8 cellular contexts compared by ENCODE assay signal in the genomic region with DNA sequence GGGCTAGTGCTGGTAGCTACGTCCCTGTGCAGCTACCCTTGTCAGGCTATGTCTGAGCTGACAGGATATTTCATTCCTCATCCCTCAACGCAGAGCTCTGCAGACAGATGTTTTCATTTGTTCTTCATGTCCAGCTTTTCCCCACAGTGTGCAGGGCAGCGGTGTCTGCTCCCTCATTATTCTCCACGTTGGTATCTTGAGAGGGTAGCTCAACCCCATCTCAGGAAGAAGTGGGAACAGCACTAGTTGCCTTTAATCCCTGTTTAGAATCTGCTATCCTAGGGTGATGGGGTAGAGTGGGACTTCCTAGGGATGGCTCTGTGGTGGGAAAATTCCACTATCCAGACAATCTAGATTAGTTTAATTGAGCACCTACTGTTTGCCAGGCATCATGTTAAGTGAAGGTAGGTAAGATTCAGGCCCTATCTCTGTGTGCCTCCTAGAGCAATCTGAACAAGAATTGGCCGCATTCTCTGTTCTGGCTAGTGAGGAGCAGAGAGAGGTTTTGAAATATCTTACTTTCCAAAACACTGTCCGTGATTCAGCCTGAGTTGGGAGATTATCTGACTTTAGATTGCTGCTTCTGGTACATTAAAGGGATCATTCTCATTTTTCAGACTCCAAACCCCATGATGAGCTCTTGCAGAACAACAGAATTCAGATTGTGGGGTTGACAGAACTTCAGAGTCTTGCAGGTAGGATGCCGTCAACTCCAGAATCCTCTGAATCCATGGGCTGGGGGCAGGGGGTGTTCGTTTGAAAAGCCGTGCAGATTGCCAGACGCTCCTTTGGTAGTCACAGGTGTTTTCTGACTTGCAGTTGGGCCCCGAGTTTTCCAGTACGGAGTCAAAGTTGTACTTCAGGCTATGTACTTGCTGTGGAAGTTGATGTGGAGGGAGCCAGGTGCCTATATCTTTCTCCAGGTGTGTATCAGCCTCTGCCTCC. TPM values are rescaled to one million over a fixed set of nuclear protein-coding genes. Genes with fewer than 3 reads are reported as not detected.
DNase-seq lines count a peak whose midpoint lies in the region; ATAC-seq and TF ChIP-seq lines count a peak whose summit lies in the region.

No MANE protein-coding gene starts in this region.

- peaks cover 0 to 18% of the 10 kb centered on the region in 2 donors for H3K4me1 ChIP-seq in adrenal gland (replicated peaks in 1 of 2)
- H3K4me1 ChIP-seq in thoracic aorta (ENCODE audit: control insufficient read depth in 1 of 2, low read depth in 2 of 2) = peaks cover 9 to 11% of the 10 kb centered on the region in 2 donors

- H3K27me3 ChIP-seq in adrenal gland (no peaks in the 10 kb centered on the region), thoracic aorta (replicated peaks; ENCODE audit: insufficient read depth) (no peaks in the 10 kb centered on the region)

- H3K27ac Mint-ChIP-seq in T-helper 2 cell treated with Interferon-gamma antibody and Interleukin-4, amounts not matched to agents 5 μg/mL and 100 μg/mL, for 36 hours = peak overlapping the region; percentile 98

- H3K9me3 ChIP-seq in adrenal gland (replicated peaks in 1 of 3) (no peaks in the 10 kb centered on the region), thoracic aorta (no peaks in the 10 kb centered on the region)

- no peak for ATAC-seq in thoracic aorta (ENCODE audit: insufficient number of reproducible peaks, low FRiP score, low read depth)
- ATAC-seq in HG02938 (IDR thresholded peaks at IDR 0.05; ENCODE audit: unreplicated experiment) = no peak
- ATAC-seq in GM21515 (IDR thresholded peaks at IDR 0.05; ENCODE audit: unreplicated experiment) = no peak

- no peak for TF ChIP-seq POLR2A in adrenal gland (IDR thresholded peaks at IDR 0.05)

- DNase-seq in T-helper 2 cell treated with Interferon-gamma antibody and Interleukin-4, amounts not matched to agents 5 μg/mL and 100 μg/mL, for 36 hours (ENCODE audit: low spot score) = no peak
- DNase-seq in T-helper 2 cell (no peak), adrenal gland (no peak), kidney tubule cell (ENCODE audit: low spot score) (peak; percentile 7), thoracic aorta (ENCODE audit: low spot score) (no peak), ecto neural progenitor cell (ENCODE audit: low spot score) (no peak)

- TF ChIP-seq CTCF in adrenal gland (IDR thresholded peaks at IDR 0.05) = no peak
- TF ChIP-seq CTCF in thoracic aorta (IDR thresholded peaks at IDR 0.05) = no peak

- H3K4me3 Mint-ChIP-seq in T-helper 2 cell treated with Interferon-gamma antibody and Interleukin-4, amounts not matched to agents 5 μg/mL and 100 μg/mL, for 36 hours = peak overlapping the region; percentile 97

- H3K36me3 ChIP-seq in adrenal gland (replicated peaks in 1 of 2) (peaks cover 0 to 32% of the 10 kb centered on the region in 2 donors), thoracic aorta (peaks cover 12% of the 10 kb centered on the region)

- H3K27ac ChIP-seq in adrenal gland = peak overlapping the region in 3 of 5 donors; percentile 66 to 85 (median 78)
- peak overlapping the region; percentile 61 to 80 for H3K27ac ChIP-seq in thoracic aorta

- intact Hi-C loops in adrenal gland (cut with DNase I) = no loop called here

- peaks cover 20% of the 10 kb centered on the region for H3K4me1 Mint-ChIP-seq in T-helper 2 cell treated with Interferon-gamma antibody and Interleukin-4, amounts not matched to agents 5 μg/mL and 100 μg/mL, for 36 hours (ENCODE audit: low read depth)

- WGBS in adrenal gland, 4 donors = 52 to 64% (median 60%) methylated on average over 10 to 12 of the region's 12 CpGs

- no peaks in the 10 kb centered on the region for H3K9me3 Mint-ChIP-seq in T-helper 2 cell treated with Interferon-gamma antibody and Interleukin-4, amounts not matched to agents 5 μg/mL and 100 μg/mL, for 36 hours

- H3K27me3 Mint-ChIP-seq in T-helper 2 cell treated with Interferon-gamma antibody and Interleukin-4, amounts not matched to agents 5 μg/mL and 100 μg/mL, for 36 hours (ENCODE audit: low read depth) = no peaks in the 10 kb centered on the region

- H3K4me3 ChIP-seq in adrenal gland (peak overlapping the region; percentile 44 to 83 (median 48)), thoracic aorta (peak overlapping the region; percentile 80)

- peaks cover 16% of the 10 kb centered on the region for H3K36me3 Mint-ChIP-seq in T-helper 2 cell treated with Interferon-gamma antibody and Interleukin-4, amounts not matched to agents 5 μg/mL and 100 μg/mL, for 36 hours (ENCODE audit: low read depth)

RNA-seq across cellular contexts. Expression of gene ALG1, which starts 1.0 kb away (rescaled TPM):
- total RNA-seq in adrenal gland (100 to 1,000 TPM in 1 of 8 donors, 10 to 100 TPM in 7; 30.8 to 207 (median 44.4) TPM), thoracic aorta (10 to 100 TPM; 24.1 to 36.7 TPM)
- 10 to 100 TPM; 19.2 to 43.2 (median 20.3) TPM for polyA plus RNA-seq in adrenal gland

RNA-seq across cellular contexts. Expression of gene C16orf89, which starts 6.8 kb away (rescaled TPM):
- total RNA-seq in adrenal gland (10 to 100 TPM in 1 of 8 donors, 1 to 10 TPM in 7; 1.3 to 27.9 (median 4.6) TPM), thoracic aorta (10 to 100 TPM; 11.6 to 21.4 TPM)
- polyA plus RNA-seq in adrenal gland = 10 to 100 TPM in 1 of 3 donors, 1 to 10 TPM in 2; 2.1 to 14.1 (median 6.3) TPM

RNA-seq across cellular contexts. Expression of gene EEF2KMT, which starts 25.0 kb away (rescaled TPM):
- total RNA-seq in adrenal gland (10 to 100 TPM in 5 of 8 donors, 1 to 10 TPM in 3; 7.7 to 19.5 (median 10.9) TPM), thoracic aorta (10 to 100 TPM in 1 of 2 donors, 1 to 10 TPM in 1; 6.8 to 14.9 TPM)
- 10 to 100 TPM in 1 of 3 donors, 1 to 10 TPM in 2; 7.0 to 11.8 (median 7.2) TPM for polyA plus RNA-seq in adrenal gland

RNA-seq across cellular contexts. Expression of gene NAGPA, which starts 38.9 kb away (rescaled TPM):
- total RNA-seq in adrenal gland (10 to 100 TPM in 7 of 8 donors, 1 to 10 TPM in 1; 6.9 to 47.8 (median 30.2) TPM), thoracic aorta (10 to 100 TPM; 35.3 to 55.2 TPM)
- 10 to 100 TPM in 2 of 3 donors, 1 to 10 TPM in 1; 4.5 to 23.9 (median 18.9) TPM for polyA plus RNA-seq in adrenal gland
